Comparison of ENCODE assay signal across 1 cellular context in the genomic region with DNA sequence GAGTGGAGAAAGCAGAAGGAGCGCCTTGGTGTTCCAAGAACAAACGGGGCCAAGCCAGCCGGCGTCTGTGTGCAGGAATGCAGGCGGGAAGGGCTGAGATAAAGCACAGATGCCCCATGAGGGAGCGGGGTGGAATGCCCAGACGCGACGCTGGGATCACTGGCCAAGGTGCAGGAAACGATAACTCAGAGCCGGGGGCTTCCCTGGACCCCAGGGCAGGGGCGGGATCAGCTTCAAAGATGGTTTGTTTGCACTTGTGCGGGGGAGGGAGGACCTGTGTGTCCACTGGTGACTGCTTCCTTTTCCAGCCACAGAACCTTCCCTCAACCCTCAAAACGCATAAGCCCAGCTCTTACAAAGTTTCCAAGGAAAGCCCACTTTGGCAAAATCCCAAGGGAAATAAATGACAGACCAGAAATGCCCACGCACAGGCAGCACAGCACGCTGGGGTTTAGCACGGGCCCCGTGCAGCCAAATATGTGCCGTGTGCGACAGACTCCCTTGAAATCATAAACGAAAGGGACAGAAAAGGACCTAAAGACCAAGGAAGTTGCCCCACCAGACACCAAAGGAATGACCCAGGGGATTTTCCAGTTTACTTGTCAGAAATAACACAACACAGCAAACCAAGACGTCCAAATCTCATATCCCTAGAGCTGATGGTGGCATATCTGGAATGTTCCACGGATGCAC.
A peak's percentile ranks its signal among the peaks of the same experiment; 100 is the strongest.
TF ChIP-seq lines count a peak whose summit lies in the region.

No MANE protein-coding gene starts in this region.

TF ChIP-seq in HepG2, 621 proteins besides CTCF, POLR2A, EP300 and RAD21 (continued from another document and continues in another):
- TF ChIP-seq GRHL1 (CRISPR knock-in tag; conservative IDR thresholded peaks at IDR 0.05) (no peak), HNF1B (CRISPR knock-in tag; IDR thresholded peaks at IDR 0.05) (peak; percentile 91), SRF (IDR thresholded peaks at IDR 0.05; ENCODE audit: low read depth, low read length) (no peak), ZKSCAN8 (CRISPR knock-in tag; IDR thresholded peaks at IDR 0.05; ENCODE audit: borderline replicate concordance) (no peak), ZNF713 (CRISPR knock-in tag; IDR thresholded peaks at IDR 0.05) (no peak), ZSCAN21 (CRISPR knock-in tag; IDR thresholded peaks at IDR 0.05; ENCODE audit: borderline replicate concordance) (peak; percentile 82), SOX6 (IDR thresholded peaks at IDR 0.05) (no peak), SOX6 (CRISPR knock-in tag; IDR thresholded peaks at IDR 0.05) (peak; percentile 84), HNF4G (IDR thresholded peaks at IDR 0.05; ENCODE audit: borderline replicate concordance, low read depth, low read length) (peak; percentile 82), HNF4G (CRISPR knock-in tag; IDR thresholded peaks at IDR 0.05; ENCODE audit: borderline replicate concordance, low read depth) (peak; percentile 74; the same call in 1 of the 2 replicates), SMC3 (IDR thresholded peaks at IDR 0.05; ENCODE audit: low read length) (no peak), SALL2 (CRISPR knock-in tag; IDR thresholded peaks at IDR 0.05) (peak; percentile 86), DR1 (CRISPR knock-in tag; IDR thresholded peaks at IDR 0.05) (peak; percentile 69), MEIS2 (CRISPR knock-in tag; IDR thresholded peaks at IDR 0.05) (peak; percentile 92), MED8 (CRISPR knock-in tag; IDR thresholded peaks at IDR 0.05; ENCODE audit: insufficient replicate concordance) (peak; percentile 59), ATF3 (CRISPR knock-in tag; IDR thresholded peaks at IDR 0.05) (no peak), ZBTB7B (CRISPR knock-in tag; IDR thresholded peaks at IDR 0.05) (peak; percentile 100), ZNF614 (CRISPR knock-in tag; IDR thresholded peaks at IDR 0.05; ENCODE audit: borderline replicate concordance) (peak; percentile 55; the same call in 1 of the 2 replicates), GATAD1 (CRISPR knock-in tag; IDR thresholded peaks at IDR 0.05) (no peak), ZNF619 (CRISPR knock-in tag; IDR thresholded peaks at IDR 0.05) (no peak), MLLT10 (CRISPR knock-in tag; IDR thresholded peaks at IDR 0.05) (no peak), PAX8 (CRISPR knock-in tag; IDR thresholded peaks at IDR 0.05; ENCODE audit: borderline replicate concordance) (no peak; the same call in 1 of the 2 replicates), XBP1 (CRISPR knock-in tag; IDR thresholded peaks at IDR 0.05) (no peak), CEBPG (CRISPR knock-in tag; IDR thresholded peaks at IDR 0.05) (0 out of 2 replicates have a peak, but pooled peaks have one; percentile 4), ZNF883 (CRISPR knock-in tag; IDR thresholded peaks at IDR 0.05; ENCODE audit: not compliant biosample characterization) (no peak), TFDP2 (CRISPR knock-in tag; IDR thresholded peaks at IDR 0.05) (peak; percentile 77; the same call in 1 of the 2 replicates), NFE2L2 (IDR thresholded peaks at IDR 0.05; ENCODE audit: low read length) (no peak), ZNF629 (CRISPR knock-in tag; conservative IDR thresholded peaks at IDR 0.05) (0 out of 2 replicates have a peak, but pooled peaks have one; percentile 24), HNRNPLL (IDR thresholded peaks at IDR 0.05; ENCODE audit: low read depth, low read length, poor library complexity, severe bottlenecking) (peak; percentile 64), CHCHD3 (CRISPR knock-in tag; IDR thresholded peaks at IDR 0.05) (peak; percentile 67; the same call in 1 of the 2 replicates), ZNF260 (CRISPR knock-in tag; IDR thresholded peaks at IDR 0.05; ENCODE audit: borderline replicate concordance, low read depth) (no peak), RELA (CRISPR knock-in tag; IDR thresholded peaks at IDR 0.05) (no peak), CC2D1A (CRISPR knock-in tag; IDR thresholded peaks at IDR 0.05) (no peak; the same call in 1 of the 2 replicates), ZNF563 (CRISPR knock-in tag; IDR thresholded peaks at IDR 0.05) (no peak), SSRP1 (CRISPR knock-in tag; IDR thresholded peaks at IDR 0.05) (no peak), ZNF101 (CRISPR knock-in tag; IDR thresholded peaks at IDR 0.05; ENCODE audit: borderline replicate concordance, low read depth) (no peak), CCDC6 (CRISPR knock-in tag; IDR thresholded peaks at IDR 0.05) (no peak), NBN (conservative IDR thresholded peaks at IDR 0.05) (no peak), MZF1 (CRISPR knock-in tag; IDR thresholded peaks at IDR 0.05; ENCODE audit: borderline replicate concordance) (no peak), POGZ (CRISPR knock-in tag; IDR thresholded peaks at IDR 0.05) (peak; percentile 80), ZNF530 (CRISPR knock-in tag; IDR thresholded peaks at IDR 0.05; ENCODE audit: low read depth) (no peak), FOXP1 (IDR thresholded peaks at IDR 0.05) (no peak), FOXP1 (CRISPR knock-in tag; IDR thresholded peaks at IDR 0.05) (peak; percentile 47; the same call in 1 of the 2 replicates), SP5 (CRISPR knock-in tag; IDR thresholded peaks at IDR 0.05; ENCODE audit: borderline replicate concordance, low read depth) (peak; percentile 98), SALL1 (CRISPR knock-in tag; IDR thresholded peaks at IDR 0.05) (peak; percentile 96), ZNF383 (CRISPR knock-in tag; IDR thresholded peaks at IDR 0.05; ENCODE audit: borderline replicate concordance) (no peak), AKNA (CRISPR knock-in tag; IDR thresholded peaks at IDR 0.05; ENCODE audit: borderline replicate concordance) (no peak), ARNT2 (CRISPR knock-in tag; IDR thresholded peaks at IDR 0.05; ENCODE audit: low read depth) (peak; percentile 79; the same call in 1 of the 2 replicates), ZKSCAN1 (IDR thresholded peaks at IDR 0.05; ENCODE audit: low read length) (no peak), FOXJ3 (CRISPR knock-in tag; IDR thresholded peaks at IDR 0.05; ENCODE audit: borderline replicate concordance) (peak; percentile 77; the same call in 1 of the 2 replicates), ONECUT2 (CRISPR knock-in tag; IDR thresholded peaks at IDR 0.05) (peak; percentile 74), KLF12 (CRISPR knock-in tag; IDR thresholded peaks at IDR 0.05; ENCODE audit: borderline replicate concordance) (peak; percentile 79; the same call in 1 of the 2 replicates), XRCC5 (optimal IDR thresholded peaks at IDR 0.05; ENCODE audit: low read length) (peak; percentile 69)
- TF ChIP-seq, protein P1, sequence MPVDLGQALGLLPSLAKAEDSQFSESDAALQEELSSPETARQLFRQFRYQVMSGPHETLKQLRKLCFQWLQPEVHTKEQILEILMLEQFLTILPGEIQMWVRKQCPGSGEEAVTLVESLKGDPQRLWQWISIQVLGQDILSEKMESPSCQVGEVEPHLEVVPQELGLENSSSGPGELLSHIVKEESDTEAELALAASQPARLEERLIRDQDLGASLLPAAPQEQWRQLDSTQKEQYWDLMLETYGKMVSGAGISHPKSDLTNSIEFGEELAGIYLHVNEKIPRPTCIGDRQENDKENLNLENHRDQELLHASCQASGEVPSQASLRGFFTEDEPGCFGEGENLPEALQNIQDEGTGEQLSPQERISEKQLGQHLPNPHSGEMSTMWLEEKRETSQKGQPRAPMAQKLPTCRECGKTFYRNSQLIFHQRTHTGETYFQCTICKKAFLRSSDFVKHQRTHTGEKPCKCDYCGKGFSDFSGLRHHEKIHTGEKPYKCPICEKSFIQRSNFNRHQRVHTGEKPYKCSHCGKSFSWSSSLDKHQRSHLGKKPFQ (CRISPR knock-in tag; IDR thresholded peaks at IDR 0.05; ENCODE audit: insufficient replicate concordance): no peak
- TF ChIP-seq, protein P2, sequence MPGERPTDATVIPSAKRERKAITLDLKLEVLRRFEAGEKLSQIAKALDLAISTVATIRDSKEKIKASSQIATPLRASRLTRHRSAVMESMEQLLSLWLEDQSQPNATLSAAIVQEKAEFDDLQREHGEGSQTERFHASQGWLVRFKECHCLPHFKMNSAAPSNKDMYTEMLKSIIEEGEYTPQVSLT (CRISPR knock-in tag; IDR thresholded peaks at IDR 0.05; ENCODE audit: borderline replicate concordance, low read depth): no peak; the same call in 1 of the 2 replicates
